8 cellular contexts compared by ENCODE assay signal in genomic region chr16:55703003-55704001, GRCh38. TPM values are rescaled to one million over a fixed set of nuclear protein-coding genes. Genes with fewer than 3 reads are reported as not detected.
DNase-seq lines count a peak whose midpoint lies in the region; ATAC-seq and TF ChIP-seq lines count a peak whose summit lies in the region.

No MANE protein-coding gene starts in this region.

- H3K4me1 ChIP-seq in breast epithelium, result no peaks in the 10 kb centered on the region
- no peaks in the 10 kb centered on the region for H3K4me1 ChIP-seq in liver (ENCODE audit: control insufficient read depth in 4 of 4, insufficient read depth in 4 of 4, low read length in 3 of 4)

- H3K27me3 ChIP-seq in breast epithelium (no peaks in the 10 kb centered on the region), liver (ENCODE audit: control insufficient read depth in 4 of 4, insufficient read depth in 4 of 4, low read length in 3 of 4) (no peaks in the 10 kb centered on the region)

- DNase-seq in AG10803 (ENCODE audit: low read depth), result peak; percentile 76
- peak; percentile 53 for DNase-seq in GM12865 (ENCODE audit: low read depth)
- DNase-seq in NCI-H460 (ENCODE audit: extremely low read depth, low read depth), result peak; percentile 40
- no peak for DNase-seq in breast epithelium (ENCODE audit: low spot score in 2 of 2)

- no peak overlapping the region for H3K4me3 ChIP-seq in AG10803 (ENCODE audit: low read length)
- H3K4me3 ChIP-seq in GM12865 (ENCODE audit: low read depth, low read length), result no peak overlapping the region
- no peak overlapping the region for H3K4me3 ChIP-seq in breast epithelium
- no peak overlapping the region for H3K4me3 ChIP-seq in liver (ENCODE audit: low read depth in 1 of 3, low read length in 3 of 3)

- H3K9ac ChIP-seq in liver (ENCODE audit: low read depth in 1 of 2, low read length in 2 of 2), result no peak overlapping the region

- H3K9me3 ChIP-seq in breast epithelium (no peaks in the 10 kb centered on the region), liver (ENCODE audit: control insufficient read depth in 4 of 4, low read length in 3 of 4) (no peaks in the 10 kb centered on the region)

- 40% methylated on average over 10 of the region's 10 CpGs for WGBS in liver

- TF ChIP-seq CTCF in AG10803 (conservative IDR thresholded peaks at IDR 0.05; ENCODE audit: low read length) (peak; percentile 79), GM12865 (IDR thresholded peaks at IDR 0.05; ENCODE audit: insufficient read depth, low read depth, low read length, missing control alignments) (peak; percentile 21), breast epithelium (IDR thresholded peaks at IDR 0.05) (peak; percentile 34 to 55 (median 53)), liver (IDR thresholded peaks at IDR 0.05; ENCODE audit: low read depth, low read length, missing input control) (peak; percentile 36)

- H3K27ac ChIP-seq in breast epithelium, result no peak overlapping the region
- no peak overlapping the region for H3K27ac ChIP-seq in liver (ENCODE audit: low read depth in 1 of 2, low read length in 2 of 2)

- ATAC-seq in HG02884 (IDR thresholded peaks at IDR 0.05; ENCODE audit: unreplicated experiment), result no peak
- ATAC-seq in HG03571 (IDR thresholded peaks at IDR 0.05; ENCODE audit: unreplicated experiment), result no peak
- no peak for ATAC-seq in HG02885 (IDR thresholded peaks at IDR 0.05; ENCODE audit: poor library complexity, unreplicated experiment)

- H3K36me3 ChIP-seq in breast epithelium (no peaks in the 10 kb centered on the region), liver (ENCODE audit: control insufficient read depth in 4 of 4, insufficient read depth in 3 of 4, low read depth in 1 of 4, low read length in 3 of 4) (no peaks in the 10 kb centered on the region)

- peak; percentile 80 to 84 for TF ChIP-seq RAD21 in liver (IDR thresholded peaks at IDR 0.05)

- intact Hi-C loops in breast epithelium (cut with DNase I; ENCODE audit: low total_unique reads), result loop anchor here (10.0 kb wide), 1 partner anchor 239 kb away; no protein-coding TSS in a partner anchor

- no peak for TF ChIP-seq POLR2A in breast epithelium (IDR thresholded peaks at IDR 0.05)

TF ChIP-seq in liver, 16 proteins besides CTCF, POLR2A, EP300 and RAD21:
- no peak for TF ChIP-seq EGR1 (IDR thresholded peaks at IDR 0.05; ENCODE audit: low read depth in 2 of 2)
- no peak for TF ChIP-seq SP1 (IDR thresholded peaks at IDR 0.05)
- no peak for TF ChIP-seq FOXA1 (IDR thresholded peaks at IDR 0.05)
- no peak for TF ChIP-seq GABPA (IDR thresholded peaks at IDR 0.05 in 1 of 2, conservative IDR thresholded peaks at IDR 0.05 in 1 of 2)
- no peak for TF ChIP-seq HNF4G (IDR thresholded peaks at IDR 0.05)
- no peak for TF ChIP-seq HNF4A (conservative IDR thresholded peaks at IDR 0.05)
- TF ChIP-seq REST (IDR thresholded peaks at IDR 0.05), result no peak
- no peak for TF ChIP-seq NR2F2 (IDR thresholded peaks at IDR 0.05)
- no peak for TF ChIP-seq RXRA (IDR thresholded peaks at IDR 0.05)
- no peak for TF ChIP-seq MAX (IDR thresholded peaks at IDR 0.05)
TF ChIP-seq in liver: peak in this region for 0.

RNA-seq across cellular contexts. Expression of gene SLC6A2, which starts 47.5 kb away (rescaled TPM):
- not detected in 2 replicates for total RNA-seq in NCI-H460 (2014; rRNA removed; shearing (Covaris generic))
- not detected in 2 replicates for polyA plus RNA-seq in NCI-H460 (2014; cell fraction: nucleus; rRNA removed)
- under 1 TPM; 0.15 to 0.66 (median 0.64) TPM for total RNA-seq in breast epithelium
- under 1 TPM in 1 of 2 donors, not detected in 1; under 0.01 TPM for total RNA-seq in liver
- polyA plus RNA-seq in liver, result under 1 TPM; 0.07 to 0.10 TPM

Comparison
In these comparisons a context has a peak if more than half of its experiments do, and no peak if none do; other contexts are left out.
1. DNase-seq: peak in AG10803 (single experiment), GM12865 (single experiment) and NCI-H460 (single experiment); none in breast epithelium (0 of 2).
2. CTCF ChIP-seq: peak in every context shown above with its lines; median percentile 79 in AG10803; 53 in breast epithelium; 36 in liver; 21 in GM12865.